Comparison of ENCODE assay signal across 1 cellular context in genomic region chr5:146291421-146292074, GRCh38.
A peak's percentile ranks its signal among the peaks of the same experiment; 100 is the strongest.
TF ChIP-seq lines count a peak whose summit lies in the region.

No MANE protein-coding gene starts in this region.

TF ChIP-seq in K562, 482 proteins besides CTCF, POLR2A, EP300 and RAD21 (continued from another document):
- TF ChIP-seq PKNOX1 (IDR thresholded peaks at IDR 0.05) (no peak), CBFA2T2 (conservative IDR thresholded peaks at IDR 0.05) (no peak), ZBTB1 (CRISPR knock-in tag; IDR thresholded peaks at IDR 0.05; ENCODE audit: borderline replicate concordance, low read depth) (no peak), MEIS2 (IDR thresholded peaks at IDR 0.05; ENCODE audit: partially characterized antibody) (no peak), SMC3 (conservative IDR thresholded peaks at IDR 0.05; ENCODE audit: insufficient read depth, low read depth, low read length) (0 out of 2 replicates have a peak, but pooled peaks have one; percentile 41), ZNF57 (CRISPR knock-in tag; IDR thresholded peaks at IDR 0.05) (no peak), ZNF274 (IDR thresholded peaks at IDR 0.05; ENCODE audit: borderline replicate concordance, low read depth, low read length) (no peak), RBM15 (IDR thresholded peaks at IDR 0.05; ENCODE audit: insufficient read depth, low read length) (no peak), FOXA3 (CRISPR knock-in tag; conservative IDR thresholded peaks at IDR 0.05 in 1 of 2, IDR thresholded peaks at IDR 0.05 in 1 of 2) (peak; percentile 66 to 86; a peak in 3 of 4 replicates), RCOR1 (IDR thresholded peaks at IDR 0.05; ENCODE audit: borderline replicate concordance in 1 of 2, low read depth in 2 of 2, low read length in 2 of 2) (0 out of 4 replicates have a peak, but pooled peaks of 1 of the 2 experiments have one; percentile 9)
- TF ChIP-seq, protein P1, sequence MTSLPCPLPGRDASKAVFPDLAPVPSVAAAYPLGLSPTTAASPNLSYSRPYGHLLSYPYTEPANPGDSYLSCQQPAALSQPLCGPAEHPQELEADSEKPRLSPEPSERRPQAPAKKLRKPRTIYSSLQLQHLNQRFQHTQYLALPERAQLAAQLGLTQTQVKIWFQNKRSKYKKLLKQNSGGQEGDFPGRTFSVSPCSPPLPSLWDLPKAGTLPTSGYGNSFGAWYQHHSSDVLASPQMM (CRISPR knock-in tag; IDR thresholded peaks at IDR 0.05), result no peak
